Comparison of ENCODE assay signal across 1 cellular context in the genomic region with DNA sequence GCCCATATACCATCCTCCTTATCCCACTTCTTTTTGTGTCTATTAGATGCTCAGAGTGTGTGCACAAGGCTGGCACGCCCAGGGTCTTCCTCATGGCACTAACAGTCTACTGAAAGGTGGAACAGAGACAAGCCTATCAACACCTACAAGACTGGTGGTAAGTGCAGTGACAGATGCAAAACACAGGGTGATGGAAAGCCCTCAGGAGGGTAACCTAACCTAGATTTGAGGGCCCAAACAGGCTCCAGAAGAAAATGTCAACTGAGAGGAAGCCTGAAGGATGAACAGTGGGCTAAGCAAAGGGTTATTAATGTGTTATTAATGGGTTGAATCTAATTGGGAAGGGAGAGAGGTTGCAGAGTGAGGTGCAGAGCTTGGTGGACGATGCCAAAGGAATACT.
TF ChIP-seq lines count a peak whose summit lies in the region.

No MANE protein-coding gene starts in this region.

TF ChIP-seq in HepG2, 621 proteins besides CTCF, POLR2A, EP300 and RAD21:
- no peak for TF ChIP-seq ZNF17 (CRISPR knock-in tag; IDR thresholded peaks at IDR 0.05)
- TF ChIP-seq PRMT3 (CRISPR knock-in tag; IDR thresholded peaks at IDR 0.05; ENCODE audit: borderline replicate concordance, low read depth): no peak
- no peak for TF ChIP-seq KLF13 (CRISPR knock-in tag; IDR thresholded peaks at IDR 0.05)
- TF ChIP-seq REXO4 (CRISPR knock-in tag; IDR thresholded peaks at IDR 0.05; ENCODE audit: borderline replicate concordance): no peak
- no peak for TF ChIP-seq GZF1 (CRISPR knock-in tag; IDR thresholded peaks at IDR 0.05)
- TF ChIP-seq ATM (IDR thresholded peaks at IDR 0.05; ENCODE audit: borderline replicate concordance): no peak
- no peak for TF ChIP-seq ZNF34 (CRISPR knock-in tag; IDR thresholded peaks at IDR 0.05; ENCODE audit: borderline replicate concordance)
- TF ChIP-seq YY1 (IDR thresholded peaks at IDR 0.05; ENCODE audit: insufficient read depth, insufficient replicate concordance, low read depth, low read length): no peak
- TF ChIP-seq, protein P1, sequence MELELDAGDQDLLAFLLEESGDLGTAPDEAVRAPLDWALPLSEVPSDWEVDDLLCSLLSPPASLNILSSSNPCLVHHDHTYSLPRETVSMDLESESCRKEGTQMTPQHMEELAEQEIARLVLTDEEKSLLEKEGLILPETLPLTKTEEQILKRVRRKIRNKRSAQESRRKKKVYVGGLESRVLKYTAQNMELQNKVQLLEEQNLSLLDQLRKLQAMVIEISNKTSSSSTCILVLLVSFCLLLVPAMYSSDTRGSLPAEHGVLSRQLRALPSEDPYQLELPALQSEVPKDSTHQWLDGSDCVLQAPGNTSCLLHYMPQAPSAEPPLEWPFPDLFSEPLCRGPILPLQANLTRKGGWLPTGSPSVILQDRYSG (CRISPR knock-in tag; IDR thresholded peaks at IDR 0.05): no peak
- no peak for TF ChIP-seq MYNN (CRISPR knock-in tag; IDR thresholded peaks at IDR 0.05; ENCODE audit: low read depth)
- no peak for TF ChIP-seq HOXA7 (CRISPR knock-in tag; IDR thresholded peaks at IDR 0.05)
- TF ChIP-seq SMARCC2 (IDR thresholded peaks at IDR 0.05): no peak
- no peak for TF ChIP-seq KAT7 (CRISPR knock-in tag; IDR thresholded peaks at IDR 0.05; ENCODE audit: borderline replicate concordance)
- TF ChIP-seq ATF7-NPFF (CRISPR knock-in tag; IDR thresholded peaks at IDR 0.05; ENCODE audit: low read depth): no peak
- no peak for TF ChIP-seq AHR (CRISPR knock-in tag; IDR thresholded peaks at IDR 0.05)
